8 cellular contexts compared by ENCODE assay signal in the genomic region with DNA sequence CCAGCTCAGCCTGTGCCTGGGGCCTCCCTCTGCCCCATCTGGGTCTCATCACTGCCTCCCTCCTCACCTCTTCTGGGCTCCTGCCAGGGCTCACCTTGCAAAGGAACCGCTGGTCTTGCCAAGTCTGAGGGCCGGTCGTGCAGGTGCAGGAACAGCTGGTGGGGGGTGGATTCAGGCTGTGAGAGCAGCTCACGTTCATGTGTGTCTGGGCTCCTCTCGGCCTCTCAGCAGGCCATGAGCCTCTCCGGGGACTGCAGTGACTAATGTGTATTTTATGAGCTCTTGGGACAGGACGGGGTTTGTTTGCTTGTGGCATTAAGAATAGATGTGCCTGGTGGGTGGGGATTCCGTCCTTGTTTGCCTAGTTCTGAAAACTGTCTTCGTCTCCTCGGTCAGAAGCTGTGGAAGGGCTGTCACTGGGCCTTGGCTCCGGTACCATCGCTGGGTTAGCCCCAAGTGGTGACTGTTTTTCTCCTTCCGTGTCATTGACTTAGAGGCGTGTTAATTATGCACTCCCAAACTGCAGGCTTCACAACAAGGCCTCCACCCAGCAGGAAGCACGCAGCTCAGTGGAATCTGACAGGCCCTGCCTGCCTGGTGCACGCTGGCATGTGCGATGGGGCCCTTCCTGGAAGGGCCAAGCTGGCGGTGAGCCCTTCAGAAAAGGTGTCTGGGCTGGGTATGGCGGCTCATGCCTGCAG.
A peak's percentile ranks its signal among the peaks of the same experiment; 100 is the strongest.
DNase-seq lines count a peak whose midpoint lies in the region; ATAC-seq and TF ChIP-seq lines count a peak whose summit lies in the region.

No MANE protein-coding gene starts in this region.

- H3K27me3 ChIP-seq in brain microvascular endothelial cell (replicated peaks) (no peaks in the 10 kb centered on the region), osteoblast (ENCODE audit: insufficient read depth, low read length) (no peaks in the 10 kb centered on the region), HAP-1 (ENCODE audit: low read depth) (no peaks in the 10 kb centered on the region)

- H3K9me3 ChIP-seq in osteoblast (ENCODE audit: low read depth, low read length): no peaks in the 10 kb centered on the region
- no peaks in the 10 kb centered on the region for H3K9me3 ChIP-seq in HAP-1

- no peak overlapping the region for H2AFZ ChIP-seq in osteoblast (ENCODE audit: low read length)

- no peak for TF ChIP-seq CTCF in brain microvascular endothelial cell (IDR thresholded peaks at IDR 0.05; ENCODE audit: low read depth, low read length, missing control alignments)
- no peak for TF ChIP-seq CTCF in osteoblast (IDR thresholded peaks at IDR 0.05; ENCODE audit: extremely low read depth, low read depth, low read length)

- peaks cover 10% of the 10 kb centered on the region for H3K79me2 ChIP-seq in osteoblast (ENCODE audit: insufficient read depth, low read length)

- no peak for ATAC-seq in GM21526 (IDR thresholded peaks at IDR 0.05; ENCODE audit: low FRiP score, unreplicated experiment)

- DNase-seq in DMS53 (lab: John Stamatoyannopoulos, UW) (peak; percentile 98), NCI-H2029 (lab: John Stamatoyannopoulos, UW) (peak; percentile 99), brain microvascular endothelial cell (peak; percentile 63), osteoblast (ENCODE audit: insufficient read length, low spot score, missing footprints) (peak; percentile 99), HAP-1 (ENCODE audit: low spot score in 2 of 2) (no peak), NOMO-1 treated with dmso at 0.1 percent for 144 hours (lab: John Stamatoyannopoulos, UW; ENCODE audit: unreplicated experiment) (no peak), epidermal melanocyte (ENCODE audit: insufficient read length, low spot score) (no peak)

- H3K27ac ChIP-seq in brain microvascular endothelial cell (no peak overlapping the region), osteoblast (ENCODE audit: low read depth, low read length) (peak overlapping the region; percentile 19)

- H3K4me1 ChIP-seq in osteoblast (ENCODE audit: insufficient read depth, low read length) (peaks cover 20% of the 10 kb centered on the region), HAP-1 (no peaks in the 10 kb centered on the region)

- H4K20me1 ChIP-seq in osteoblast (ENCODE audit: insufficient read depth, low read length): peaks cover 53% of the 10 kb centered on the region

- in situ Hi-C loops in brain microvascular endothelial cell (cut with HindIII; ENCODE audit: low pct_ligation_motif_present, low sequenced_read_pairs): no loop called here
- in situ Hi-C loops in HAP-1 (cut with MboI; ENCODE audit: low sequenced_read_pairs): no loop called here

- H3K4me3 ChIP-seq in brain microvascular endothelial cell (ENCODE audit: low read depth, low read length) (no peak overlapping the region), osteoblast (ENCODE audit: insufficient read depth, low read length) (no peak overlapping the region), HAP-1 (no peak overlapping the region)

- peaks cover 21% of the 10 kb centered on the region for H3K36me3 ChIP-seq in brain microvascular endothelial cell (replicated peaks)
- H3K36me3 ChIP-seq in osteoblast (ENCODE audit: insufficient read depth, low read length): peaks cover 12% of the 10 kb centered on the region
- peaks cover 7% of the 10 kb centered on the region for H3K36me3 ChIP-seq in HAP-1 (replicated peaks)

- peak overlapping the region; percentile 31 for H3K4me2 ChIP-seq in osteoblast (ENCODE audit: insufficient read depth, low read length)

Comparison
In these comparisons a context has a peak if more than half of its experiments do, and no peak if none do; other contexts are left out.
1. DNase-seq: peak in DMS53 (single experiment), NCI-H2029 (single experiment), brain microvascular endothelial cell (single experiment) and osteoblast (single experiment); none in HAP-1 (0 of 2), NOMO-1 treated with dmso at 0.1 percent for 144 hours (single experiment) and epidermal melanocyte (single experiment).